Comparison of ENCODE assay signal across 8 cellular contexts in genomic region chr3:64022451-64023186, GRCh38. TPM values are rescaled to one million over a fixed set of nuclear protein-coding genes. Genes with fewer than 3 reads are reported as not detected.
DNase-seq lines count a peak whose midpoint lies in the region; ATAC-seq and TF ChIP-seq lines count a peak whose summit lies in the region.

No MANE protein-coding gene starts in this region.

- ATAC-seq in lower lobe of right lung: peak; percentile 2 to 28
- ATAC-seq in thoracic aorta (ENCODE audit: insufficient number of reproducible peaks, low FRiP score, low read depth): peak; percentile 26
- no peak for ATAC-seq in GM21515 (IDR thresholded peaks at IDR 0.05; ENCODE audit: unreplicated experiment)

- H3K27me3 ChIP-seq in Peyer's patch (no peaks in the 10 kb centered on the region), lower lobe of right lung (ENCODE audit: low read depth) (no peaks in the 10 kb centered on the region), thoracic aorta (replicated peaks; ENCODE audit: insufficient read depth) (no peaks in the 10 kb centered on the region)

- H3K27ac ChIP-seq in Peyer's patch: peak overlapping the region; percentile 68 to 84 (median 78)
- peak overlapping the region; percentile 92 for H3K27ac ChIP-seq in lower lobe of right lung
- H3K27ac ChIP-seq in thoracic aorta: peak overlapping the region; percentile 81 to 83

- intact Hi-C loops in lower lobe of right lung (cut with DNase I): no loop called here

- H3K4me1 ChIP-seq in Peyer's patch (peaks cover 0 to 14% (median 2%) of the 10 kb centered on the region in 4 donors), lower lobe of right lung (peaks cover 24% of the 10 kb centered on the region), thoracic aorta (ENCODE audit: control insufficient read depth in 1 of 2, low read depth in 2 of 2) (peaks cover 19 to 23% of the 10 kb centered on the region in 2 donors)

- H3K9me3 ChIP-seq in Peyer's patch: no peaks in the 10 kb centered on the region
- H3K9me3 ChIP-seq in lower lobe of right lung: no peaks in the 10 kb centered on the region
- no peaks in the 10 kb centered on the region for H3K9me3 ChIP-seq in thoracic aorta

- DNase-seq in activated CD4-positive, alpha-beta T cell treated with anti-CD3 and anti-CD28 coated beads for 48 hours: peak; percentile 40
- DNase-seq in activated CD4-positive, alpha-beta T cell treated with anti-CD3 and anti-CD28 coated beads for 1 hour: no peak
- DNase-seq in Peyer's patch (no peak), cardiac fibroblast (ENCODE audit: low read depth in 2 of 2) (peak in 1 of 2 donors; percentile 23), lower lobe of right lung (no peak), thoracic aorta (ENCODE audit: low spot score) (no peak), GM13977 (ENCODE audit: low spot score) (no peak)

- in situ Hi-C loops in GM13977 (cut with MboI; ENCODE audit: low pct_unique_long_range_greater_than_20kb, low sequenced_read_pairs, unreplicated experiment): loop anchor here (25.0 kb wide), 1 partner anchor 660 kb away; no protein-coding TSS in a partner anchor

- H3K36me3 ChIP-seq in Peyer's patch (peaks cover 0 to 38% (median 0%) of the 10 kb centered on the region in 3 donors), lower lobe of right lung (peaks cover 40% of the 10 kb centered on the region), thoracic aorta (peaks cover 9% of the 10 kb centered on the region)

- TF ChIP-seq POLR2A in Peyer's patch (IDR thresholded peaks at IDR 0.05): no peak

- no peak for TF ChIP-seq CTCF in Peyer's patch (IDR thresholded peaks at IDR 0.05)
- no peak for TF ChIP-seq CTCF in cardiac fibroblast (IDR thresholded peaks at IDR 0.05; ENCODE audit: low read depth, low read length)
- TF ChIP-seq CTCF in lower lobe of right lung (IDR thresholded peaks at IDR 0.05): no peak
- no peak for TF ChIP-seq CTCF in thoracic aorta (IDR thresholded peaks at IDR 0.05)
- TF ChIP-seq CTCF in GM13977 (IDR thresholded peaks at IDR 0.05; ENCODE audit: extremely low read depth, insufficient read depth, missing control alignments): no peak

- H3K4me3 ChIP-seq in Peyer's patch (peak overlapping the region; percentile 69 to 84 (median 78)), cardiac fibroblast (replicated peaks in 1 of 2; ENCODE audit: low read depth in 2 of 2, low read length in 2 of 2) (peak overlapping the region; percentile 89 to 96), lower lobe of right lung (peak overlapping the region; percentile 91), thoracic aorta (peak overlapping the region; percentile 91)

RNA-seq across cellular contexts. Expression of gene PSMD6, which starts 0.7 kb away (rescaled TPM):
- 10 to 100 TPM; 37.3 to 48.7 (median 38.2) TPM for total RNA-seq in Peyer's patch
- 51.1 TPM for total RNA-seq in lower lobe of right lung
- 10 to 100 TPM; 54.4 to 70.3 TPM for total RNA-seq in thoracic aorta
